ENCODE assay signal across 1 cellular context in genomic region chr5:80146036-80146435, GRCh38.
TF ChIP-seq lines count a peak whose summit lies in the region.

No MANE protein-coding gene starts in this region.

TF ChIP-seq in WTC11, 78 proteins besides CTCF, POLR2A, EP300 and RAD21 (continued from another document):
- TF ChIP-seq ZNF281 (CRISPR knock-in tag; IDR thresholded peaks at IDR 0.05): no peak
- TF ChIP-seq, protein P1, sequence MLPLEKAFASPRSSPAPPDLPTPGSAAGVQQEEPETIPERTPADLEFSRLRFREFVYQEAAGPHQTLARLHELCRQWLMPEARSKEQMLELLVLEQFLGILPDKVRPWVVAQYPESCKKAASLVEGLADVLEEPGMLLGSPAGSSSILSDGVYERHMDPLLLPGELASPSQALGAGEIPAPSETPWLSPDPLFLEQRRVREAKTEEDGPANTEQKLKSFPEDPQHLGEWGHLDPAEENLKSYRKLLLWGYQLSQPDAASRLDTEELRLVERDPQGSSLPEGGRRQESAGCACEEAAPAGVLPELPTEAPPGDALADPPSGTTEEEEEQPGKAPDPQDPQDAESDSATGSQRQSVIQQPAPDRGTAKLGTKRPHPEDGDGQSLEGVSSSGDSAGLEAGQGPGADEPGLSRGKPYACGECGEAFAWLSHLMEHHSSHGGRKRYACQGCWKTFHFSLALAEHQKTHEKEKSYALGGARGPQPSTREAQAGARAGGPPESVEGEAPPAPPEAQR (CRISPR knock-in tag; IDR thresholded peaks at IDR 0.05): no peak
- TF ChIP-seq TEAD1 (CRISPR knock-in tag; IDR thresholded peaks at IDR 0.05): no peak
- TF ChIP-seq, protein P2, sequence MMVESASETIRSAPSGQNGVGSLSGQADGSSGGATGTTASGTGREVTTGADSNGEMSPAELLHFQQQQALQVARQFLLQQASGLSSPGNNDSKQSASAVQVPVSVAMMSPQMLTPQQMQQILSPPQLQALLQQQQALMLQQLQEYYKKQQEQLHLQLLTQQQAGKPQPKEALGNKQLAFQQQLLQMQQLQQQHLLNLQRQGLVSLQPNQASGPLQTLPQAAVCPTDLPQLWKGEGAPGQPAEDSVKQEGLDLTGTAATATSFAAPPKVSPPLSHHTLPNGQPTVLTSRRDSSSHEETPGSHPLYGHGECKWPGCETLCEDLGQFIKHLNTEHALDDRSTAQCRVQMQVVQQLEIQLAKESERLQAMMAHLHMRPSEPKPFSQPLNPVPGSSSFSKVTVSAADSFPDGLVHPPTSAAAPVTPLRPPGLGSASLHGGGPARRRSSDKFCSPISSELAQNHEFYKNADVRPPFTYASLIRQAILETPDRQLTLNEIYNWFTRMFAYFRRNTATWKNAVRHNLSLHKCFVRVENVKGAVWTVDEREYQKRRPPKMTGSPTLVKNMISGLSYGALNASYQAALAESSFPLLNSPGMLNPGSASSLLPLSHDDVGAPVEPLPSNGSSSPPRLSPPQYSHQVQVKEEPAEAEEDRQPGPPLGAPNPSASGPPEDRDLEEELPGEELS (CRISPR knock-in tag; IDR thresholded peaks at IDR 0.05): no peak
- TF ChIP-seq, protein P3, sequence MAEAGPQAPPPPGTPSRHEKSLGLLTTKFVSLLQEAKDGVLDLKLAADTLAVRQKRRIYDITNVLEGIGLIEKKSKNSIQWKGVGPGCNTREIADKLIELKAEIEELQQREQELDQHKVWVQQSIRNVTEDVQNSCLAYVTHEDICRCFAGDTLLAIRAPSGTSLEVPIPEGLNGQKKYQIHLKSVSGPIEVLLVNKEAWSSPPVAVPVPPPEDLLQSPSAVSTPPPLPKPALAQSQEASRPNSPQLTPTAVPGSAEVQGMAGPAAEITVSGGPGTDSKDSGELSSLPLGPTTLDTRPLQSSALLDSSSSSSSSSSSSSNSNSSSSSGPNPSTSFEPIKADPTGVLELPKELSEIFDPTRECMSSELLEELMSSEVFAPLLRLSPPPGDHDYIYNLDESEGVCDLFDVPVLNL (CRISPR knock-in tag; IDR thresholded peaks at IDR 0.05; ENCODE audit: borderline replicate concordance, low read depth): no peak
- TF ChIP-seq, protein P4, sequence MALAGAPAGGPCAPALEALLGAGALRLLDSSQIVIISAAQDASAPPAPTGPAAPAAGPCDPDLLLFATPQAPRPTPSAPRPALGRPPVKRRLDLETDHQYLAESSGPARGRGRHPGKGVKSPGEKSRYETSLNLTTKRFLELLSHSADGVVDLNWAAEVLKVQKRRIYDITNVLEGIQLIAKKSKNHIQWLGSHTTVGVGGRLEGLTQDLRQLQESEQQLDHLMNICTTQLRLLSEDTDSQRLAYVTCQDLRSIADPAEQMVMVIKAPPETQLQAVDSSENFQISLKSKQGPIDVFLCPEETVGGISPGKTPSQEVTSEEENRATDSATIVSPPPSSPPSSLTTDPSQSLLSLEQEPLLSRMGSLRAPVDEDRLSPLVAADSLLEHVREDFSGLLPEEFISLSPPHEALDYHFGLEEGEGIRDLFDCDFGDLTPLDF (CRISPR knock-in tag; IDR thresholded peaks at IDR 0.05): no peak
- TF ChIP-seq ESRRA (CRISPR knock-in tag; IDR thresholded peaks at IDR 0.05; ENCODE audit: borderline replicate concordance): no peak
TF ChIP-seq in WTC11: peak in this region for 0.
